29 cellular contexts compared by ENCODE assay signal in genomic region chr2:197949224-197949623, GRCh38.
"Had no signal": no experiment of that assay in that cellular context is flagged by ENCODE, and none has a peak within 500 bp of the region (broad histone marks: within the 10 kb centered on the region; RNA-seq: fewer than 3 reads in every experiment).

No MANE protein-coding gene starts in this region.

- H3K9me3 ChIP-seq: ascending aorta, breast epithelium, colonic mucosa, heart left ventricle had no signal

- H3K36me3 ChIP-seq: ascending aorta, breast epithelium, cardiac muscle cell, colonic mucosa, heart left ventricle had no signal

- H3K27ac ChIP-seq: ascending aorta, breast epithelium, cardiac muscle cell, colonic mucosa had no signal

- DNase-seq: activated CD4-positive, alpha-beta memory T cell treated with anti-CD3 and anti-CD28 coated beads for 36 hours; activated CD4-positive, alpha-beta T cell treated with anti-CD3 and anti-CD28 coated beads for 36 hours; activated CD4-positive, alpha-beta T cell treated with anti-CD3 and anti-CD28 coated beads, Interleukin-2, amount 10 ng/mL, durations not matched to agents 24 days and 14 days; activated CD4-positive, CD25-positive, alpha-beta regulatory T cell; activated CD4-positive, CD25-positive, alpha-beta regulatory T cell treated with anti-CD3 and anti-CD28 coated beads, Interleukin-2, amount 50 U/mL, for 72 hours; activated CD8-positive, alpha-beta memory T cell treated with anti-CD3 and anti-CD28 coated beads, Interleukin-2, amount 10 ng/mL, durations not matched to agents 7 days and 5 days; activated CD8-positive, alpha-beta memory T cell treated with anti-CD3 and anti-CD28 coated beads, Interleukin-2, amount 50 U/mL, for 4 hours; activated CD8-positive, alpha-beta T cell treated with anti-CD3 and anti-CD28 coated beads, Interleukin-2, amount 10 ng/mL, durations not matched to agents 7 days and 5 days; activated gamma-delta T cell; activated naive CD4-positive, alpha-beta T cell; activated naive CD4-positive, alpha-beta T cell treated with anti-CD3 and anti-CD28 coated beads, Interleukin-2, amount 10 ng/mL, durations not matched to agents 7 days and 5 days; activated naive CD8-positive, alpha-beta T cell treated with anti-CD3 and anti-CD28 coated beads, Interleukin-2, amount 10 ng/mL, durations not matched to agents 7 days and 5 days; activated T-cell treated with anti-CD3 and anti-CD28 coated beads, Interleukin-2, amount 50 U/mL, for 24 hours; activated T-cell treated with anti-CD3 and anti-CD28 coated beads, Interleukin-2, amount 50 U/mL, for 72 hours; central memory CD4-positive, alpha-beta T cell; cerebellar nuclear complex; colonic mucosa; effector CD8-positive, alpha-beta T cell; glutamatergic neuron; heart left ventricle; T-helper 2 cell had no signal

- FAIRE-seq: endometrium, frontal cortex had no signal

- H3K4me3 Mint-ChIP-seq: activated CD4-positive, alpha-beta memory T cell treated with anti-CD3 and anti-CD28 coated beads for 36 hours; activated CD4-positive, alpha-beta T cell treated with anti-CD3 and anti-CD28 coated beads for 36 hours; activated CD4-positive, alpha-beta T cell treated with anti-CD3 and anti-CD28 coated beads, Interleukin-2, amount 10 ng/mL, durations not matched to agents 24 days and 14 days; activated CD8-positive, alpha-beta memory T cell treated with anti-CD3 and anti-CD28 coated beads, Interleukin-2, amount 10 ng/mL, durations not matched to agents 7 days and 5 days; activated CD8-positive, alpha-beta T cell treated with anti-CD3 and anti-CD28 coated beads, Interleukin-2, amount 10 ng/mL, durations not matched to agents 7 days and 5 days; activated naive CD4-positive, alpha-beta T cell treated with anti-CD3 and anti-CD28 coated beads, Interleukin-2, amount 10 ng/mL, durations not matched to agents 7 days and 5 days; activated naive CD8-positive, alpha-beta T cell treated with anti-CD3 and anti-CD28 coated beads, Interleukin-2, amount 10 ng/mL, durations not matched to agents 7 days and 5 days; activated T-cell treated with anti-CD3 and anti-CD28 coated beads, Interleukin-2, amount 50 U/mL, for 24 hours; activated T-cell treated with anti-CD3 and anti-CD28 coated beads, Interleukin-2, amount 50 U/mL, for 72 hours; brain had no signal

- H3K9me3 Mint-ChIP-seq: activated naive CD8-positive, alpha-beta T cell treated with anti-CD3 and anti-CD28 coated beads, Interleukin-2, amount 10 ng/mL, durations not matched to agents 7 days and 5 days; activated T-cell treated with anti-CD3 and anti-CD28 coated beads, Interleukin-2, amount 50 U/mL, for 72 hours had no signal

- H3K4me1 Mint-ChIP-seq: activated CD8-positive, alpha-beta memory T cell treated with anti-CD3 and anti-CD28 coated beads, Interleukin-2, amount 10 ng/mL, durations not matched to agents 7 days and 5 days; activated naive CD8-positive, alpha-beta T cell treated with anti-CD3 and anti-CD28 coated beads, Interleukin-2, amount 10 ng/mL, durations not matched to agents 7 days and 5 days had no signal

- H3K27ac Mint-ChIP-seq: activated CD4-positive, alpha-beta memory T cell treated with anti-CD3 and anti-CD28 coated beads for 36 hours; activated CD4-positive, alpha-beta T cell treated with anti-CD3 and anti-CD28 coated beads for 36 hours; activated CD4-positive, alpha-beta T cell treated with anti-CD3 and anti-CD28 coated beads, Interleukin-2, amount 10 ng/mL, durations not matched to agents 24 days and 14 days; activated CD8-positive, alpha-beta memory T cell treated with anti-CD3 and anti-CD28 coated beads, Interleukin-2, amount 10 ng/mL, durations not matched to agents 7 days and 5 days; activated CD8-positive, alpha-beta T cell treated with anti-CD3 and anti-CD28 coated beads, Interleukin-2, amount 10 ng/mL, durations not matched to agents 7 days and 5 days; activated naive CD4-positive, alpha-beta T cell treated with anti-CD3 and anti-CD28 coated beads, Interleukin-2, amount 10 ng/mL, durations not matched to agents 7 days and 5 days; activated naive CD4-positive, alpha-beta T cell treated with anti-CD3 and anti-CD28 coated beads, Interleukin-2, amount 50 U/mL, for 72 hours; activated naive CD8-positive, alpha-beta T cell treated with anti-CD3 and anti-CD28 coated beads, Interleukin-2, amount 10 ng/mL, durations not matched to agents 7 days and 5 days; activated T-cell treated with anti-CD3 and anti-CD28 coated beads, Interleukin-2, amount 50 U/mL, for 24 hours; activated T-cell treated with anti-CD3 and anti-CD28 coated beads, Interleukin-2, amount 50 U/mL, for 72 hours had no signal

- H3K36me3 Mint-ChIP-seq: activated CD4-positive, alpha-beta memory T cell treated with anti-CD3 and anti-CD28 coated beads for 36 hours; activated CD8-positive, alpha-beta memory T cell treated with anti-CD3 and anti-CD28 coated beads, Interleukin-2, amount 10 ng/mL, durations not matched to agents 7 days and 5 days; activated naive CD4-positive, alpha-beta T cell treated with anti-CD3 and anti-CD28 coated beads, Interleukin-2, amount 10 ng/mL, durations not matched to agents 7 days and 5 days; activated naive CD8-positive, alpha-beta T cell treated with anti-CD3 and anti-CD28 coated beads, Interleukin-2, amount 10 ng/mL, durations not matched to agents 7 days and 5 days; brain had no signal

- H3K4me3 ChIP-seq: ascending aorta, breast epithelium, cardiac muscle cell, colonic mucosa, heart left ventricle had no signal

- H3K27me3 Mint-ChIP-seq: activated CD4-positive, alpha-beta memory T cell treated with anti-CD3 and anti-CD28 coated beads for 36 hours; activated CD4-positive, alpha-beta T cell treated with anti-CD3 and anti-CD28 coated beads for 36 hours; activated naive CD4-positive, alpha-beta T cell treated with anti-CD3 and anti-CD28 coated beads, Interleukin-2, amount 10 ng/mL, durations not matched to agents 7 days and 5 days; activated naive CD8-positive, alpha-beta T cell treated with anti-CD3 and anti-CD28 coated beads, Interleukin-2, amount 10 ng/mL, durations not matched to agents 7 days and 5 days; activated T-cell treated with anti-CD3 and anti-CD28 coated beads, Interleukin-2, amount 50 U/mL, for 24 hours had no signal

- ATAC-seq: activated CD4-positive, alpha-beta T cell treated with anti-CD3 and anti-CD28 coated beads for 36 hours; activated CD8-positive, alpha-beta memory T cell treated with anti-CD3 and anti-CD28 coated beads, Interleukin-2, amount 10 ng/mL, durations not matched to agents 7 days and 5 days; activated CD8-positive, alpha-beta T cell treated with anti-CD3 and anti-CD28 coated beads, Interleukin-2, amount 10 ng/mL, durations not matched to agents 7 days and 5 days; activated naive CD4-positive, alpha-beta T cell treated with anti-CD3 and anti-CD28 coated beads, Interleukin-2, amount 50 U/mL, for 72 hours; activated T-cell treated with anti-CD3 and anti-CD28 coated beads, Interleukin-2, amount 50 U/mL, for 72 hours; esophagus mucosa; heart left ventricle had no signal

- H3K4me1 ChIP-seq: colonic mucosa had no signal

- H3K27me3 ChIP-seq: ascending aorta, breast epithelium, colonic mucosa, heart left ventricle had no signal
